ENCODE assay signal across 17 cellular contexts in genomic region chr12:114316076-114316475, GRCh38.
A peak's percentile ranks its signal among the peaks of the same experiment; 100 is the strongest.
DNase-seq lines count a peak whose midpoint lies in the region; ATAC-seq and TF ChIP-seq lines count a peak whose summit lies in the region.
"Had no signal": no experiment of that assay in that cellular context is flagged by ENCODE, and none has a peak within 500 bp of the region (broad histone marks: within the 10 kb centered on the region; RNA-seq: fewer than 3 reads in every experiment).

No MANE protein-coding gene starts in this region.

- H3K27me3 Mint-ChIP-seq in MCF 10A (ENCODE audit: insufficient read depth, unreplicated experiment), result no peaks in the 10 kb centered on the region
- H3K27me3 Mint-ChIP-seq: activated CD4-positive, alpha-beta memory T cell treated with anti-CD3 and anti-CD28 coated beads, Interleukin-2, amount 10 ng/mL, durations not matched to agents 7 days and 5 days; CD8-positive, alpha-beta memory T cell; stimulated activated memory B cell treated with anti-CD40 and anti-IgM and Interleukin-4, amounts not matched to agents 10 μg/mL and 1 μg/mL and 100 μg/mL, for 72 hours had no signal

- H3K36me3 Mint-ChIP-seq in MCF 10A (ENCODE audit: insufficient read depth, unreplicated experiment), result no peaks in the 10 kb centered on the region
- H3K36me3 Mint-ChIP-seq: CD8-positive, alpha-beta memory T cell; IgD-negative memory B cell; stimulated activated memory B cell treated with anti-CD40 and anti-IgM and Interleukin-4, amounts not matched to agents 10 μg/mL and 1 μg/mL and 100 μg/mL, for 72 hours had no signal

- H3K27me3 ChIP-seq in breast epithelium (no peaks in the 10 kb centered on the region), fibroblast of lung (ENCODE audit: control insufficient read depth, insufficient read depth, low read length) (no peaks in the 10 kb centered on the region)

- no peaks in the 10 kb centered on the region for H4K20me1 ChIP-seq in fibroblast of lung (ENCODE audit: control insufficient read depth, extremely low read depth, insufficient read depth, low read length)

- peak; percentile 34 for DNase-seq in MCF 10A (ENCODE audit: unreplicated experiment)
- no peak for DNase-seq in breast epithelium (ENCODE audit: low spot score in 2 of 2)
- DNase-seq in RPMI7951 (ENCODE audit: low read depth), result peak; percentile 73
- DNase-seq in fibroblast of lung (ENCODE audit: low read depth in 2 of 2), result peak; percentile 43 to 90
- no peak for DNase-seq in omental fat pad (ENCODE audit: low spot score)
- no peak for DNase-seq in anterior cingulate cortex (lab: John Stamatoyannopoulos, UW)
- no peak for DNase-seq in inferior parietal cortex (ENCODE audit: extremely low spot score)
- DNase-seq: activated CD4-positive, alpha-beta memory T cell treated with anti-CD3 and anti-CD28 coated beads, Interleukin-2, amount 10 ng/mL, durations not matched to agents 7 days and 5 days; adrenal gland; CD8-positive, alpha-beta memory T cell; NCI-H1092 treated with DMSO at 0.1 percent for 48 hours; pancreas had no signal

- H3K9ac ChIP-seq in fibroblast of lung (ENCODE audit: insufficient read depth, low read length), result no peak overlapping the region

- CTCF ChIA-PET in MCF 10A (lab: Yijun Ruan, JAX), result no interaction called here

- H3K9me3 Mint-ChIP-seq in MCF 10A (ENCODE audit: unreplicated experiment), result no peaks in the 10 kb centered on the region
- H3K9me3 Mint-ChIP-seq: activated CD4-positive, alpha-beta memory T cell treated with anti-CD3 and anti-CD28 coated beads, Interleukin-2, amount 10 ng/mL, durations not matched to agents 7 days and 5 days; stimulated activated memory B cell treated with anti-CD40 and anti-IgM and Interleukin-4, amounts not matched to agents 10 μg/mL and 1 μg/mL and 100 μg/mL, for 72 hours had no signal

- H2AFZ ChIP-seq in fibroblast of lung (ENCODE audit: low read length), result no peak overlapping the region

- ATAC-seq in omental fat pad (ENCODE audit: low FRiP score) (peak; percentile 47), GM19328 (IDR thresholded peaks at IDR 0.05; ENCODE audit: unreplicated experiment) (no peak)
- ATAC-seq: pancreas; stimulated activated memory B cell treated with anti-CD40 and anti-IgM and Interleukin-4, amounts not matched to agents 10 μg/mL and 1 μg/mL and 100 μg/mL, for 72 hours had no signal

- no TSS peak for BruUV-seq in MCF 10A (replicated peaks; lab: Mats Ljungman, UMichigan)

- no peaks in the 10 kb centered on the region for H3K4me1 Mint-ChIP-seq in MCF 10A (ENCODE audit: insufficient read depth, unreplicated experiment)
- H3K4me1 Mint-ChIP-seq: activated CD4-positive, alpha-beta memory T cell treated with anti-CD3 and anti-CD28 coated beads, Interleukin-2, amount 10 ng/mL, durations not matched to agents 7 days and 5 days; CD8-positive, alpha-beta memory T cell; IgD-negative memory B cell; stimulated activated memory B cell treated with anti-CD40 and anti-IgM and Interleukin-4, amounts not matched to agents 10 μg/mL and 1 μg/mL and 100 μg/mL, for 72 hours had no signal

- H3K4me3 ChIP-seq in breast epithelium (no peak overlapping the region), fibroblast of lung (replicated peaks in 1 of 4; ENCODE audit: control extremely low read depth in 1 of 4, insufficient read depth in 1 of 4, low read depth in 3 of 4, low read length in 4 of 4) (no peak overlapping the region)
- H3K4me3 ChIP-seq: adrenal gland, pancreas, SK-N-MC had no signal

- H3K27ac ChIP-seq in breast epithelium (no peak overlapping the region), fibroblast of lung (ENCODE audit: insufficient read depth, low read length) (no peak overlapping the region)
- H3K27ac ChIP-seq: 22Rv1, adrenal gland, pancreas, SK-N-MC had no signal

- no peaks in the 10 kb centered on the region for H3K36me3 ChIP-seq in breast epithelium
- no peaks in the 10 kb centered on the region for H3K36me3 ChIP-seq in fibroblast of lung (ENCODE audit: control insufficient read depth, insufficient read depth, low read length)
- H3K36me3 ChIP-seq: adrenal gland, pancreas had no signal

- no peaks in the 10 kb centered on the region for H3K79me2 ChIP-seq in fibroblast of lung (ENCODE audit: control insufficient read depth, insufficient read depth, low read length)

- peak overlapping the region; percentile 25 for H3K4me2 ChIP-seq in fibroblast of lung (ENCODE audit: extremely low read depth, insufficient read depth, low read length)

- TF ChIP-seq CTCF in MCF 10A (IDR thresholded peaks at IDR 0.05; ENCODE audit: unreplicated experiment), result no peak
- TF ChIP-seq CTCF in breast epithelium (IDR thresholded peaks at IDR 0.05), result no peak
- TF ChIP-seq CTCF in fibroblast of lung (conservative IDR thresholded peaks at IDR 0.05 in 1 of 2, IDR thresholded peaks at IDR 0.05 in 1 of 2; ENCODE audit: low read depth in 1 of 2, low read length in 2 of 2), result no peak
- TF ChIP-seq CTCF in omental fat pad (IDR thresholded peaks at IDR 0.05), result no peak

- no peak overlapping the region for H3K27ac Mint-ChIP-seq in MCF 10A (ENCODE audit: low read depth, unreplicated experiment)
- H3K27ac Mint-ChIP-seq: activated CD4-positive, alpha-beta memory T cell treated with anti-CD3 and anti-CD28 coated beads, Interleukin-2, amount 10 ng/mL, durations not matched to agents 7 days and 5 days; CD8-positive, alpha-beta memory T cell; IgD-negative memory B cell; stimulated activated memory B cell treated with anti-CD40 and anti-IgM and Interleukin-4, amounts not matched to agents 10 μg/mL and 1 μg/mL and 100 μg/mL, for 72 hours had no signal

- POLR2A ChIA-PET in MCF 10A (lab: Yijun Ruan, JAX), result interaction anchor here (0.8 kb wide), 1 partner anchor 153 kb away, joined by 3 read pairs; no protein-coding TSS in a partner anchor

- intact Hi-C loops in MCF 10A (cut with micrococcal nuclease) (no loop called here), breast epithelium (cut with DNase I; ENCODE audit: low total_unique reads) (no loop called here)

- TF ChIP-seq POLR2A in breast epithelium (IDR thresholded peaks at IDR 0.05), result no peak

- H3K4me3 Mint-ChIP-seq in MCF 10A (ENCODE audit: unreplicated experiment), result no peak overlapping the region
- H3K4me3 Mint-ChIP-seq: activated CD4-positive, alpha-beta memory T cell treated with anti-CD3 and anti-CD28 coated beads, Interleukin-2, amount 10 ng/mL, durations not matched to agents 7 days and 5 days; CD8-positive, alpha-beta memory T cell; IgD-negative memory B cell; stimulated activated memory B cell treated with anti-CD40 and anti-IgM and Interleukin-4, amounts not matched to agents 10 μg/mL and 1 μg/mL and 100 μg/mL, for 72 hours had no signal

- H3K9me3 ChIP-seq in breast epithelium (no peaks in the 10 kb centered on the region), fibroblast of lung (ENCODE audit: control insufficient read depth, insufficient read depth, low read depth, low read length) (no peaks in the 10 kb centered on the region)
- H3K9me3 ChIP-seq: adrenal gland, pancreas had no signal

- H3K4me1 ChIP-seq in breast epithelium (no peaks in the 10 kb centered on the region), fibroblast of lung (ENCODE audit: control insufficient read depth, extremely low read depth, insufficient read depth, low read length) (peaks cover 5% of the 10 kb centered on the region)
- H3K4me1 ChIP-seq: adrenal gland, pancreas had no signal

Comparison
In these comparisons a context has a peak if more than half of its experiments do, and no peak if none do; other contexts are left out.
1. DNase-seq: peak in MCF 10A (single experiment), RPMI7951 (single experiment) and fibroblast of lung (2 of 2); none in breast epithelium (0 of 2), omental fat pad (single experiment), anterior cingulate cortex (0 of 58) and inferior parietal cortex (single experiment).